16 cellular contexts compared by ENCODE assay signal in the genomic region with DNA sequence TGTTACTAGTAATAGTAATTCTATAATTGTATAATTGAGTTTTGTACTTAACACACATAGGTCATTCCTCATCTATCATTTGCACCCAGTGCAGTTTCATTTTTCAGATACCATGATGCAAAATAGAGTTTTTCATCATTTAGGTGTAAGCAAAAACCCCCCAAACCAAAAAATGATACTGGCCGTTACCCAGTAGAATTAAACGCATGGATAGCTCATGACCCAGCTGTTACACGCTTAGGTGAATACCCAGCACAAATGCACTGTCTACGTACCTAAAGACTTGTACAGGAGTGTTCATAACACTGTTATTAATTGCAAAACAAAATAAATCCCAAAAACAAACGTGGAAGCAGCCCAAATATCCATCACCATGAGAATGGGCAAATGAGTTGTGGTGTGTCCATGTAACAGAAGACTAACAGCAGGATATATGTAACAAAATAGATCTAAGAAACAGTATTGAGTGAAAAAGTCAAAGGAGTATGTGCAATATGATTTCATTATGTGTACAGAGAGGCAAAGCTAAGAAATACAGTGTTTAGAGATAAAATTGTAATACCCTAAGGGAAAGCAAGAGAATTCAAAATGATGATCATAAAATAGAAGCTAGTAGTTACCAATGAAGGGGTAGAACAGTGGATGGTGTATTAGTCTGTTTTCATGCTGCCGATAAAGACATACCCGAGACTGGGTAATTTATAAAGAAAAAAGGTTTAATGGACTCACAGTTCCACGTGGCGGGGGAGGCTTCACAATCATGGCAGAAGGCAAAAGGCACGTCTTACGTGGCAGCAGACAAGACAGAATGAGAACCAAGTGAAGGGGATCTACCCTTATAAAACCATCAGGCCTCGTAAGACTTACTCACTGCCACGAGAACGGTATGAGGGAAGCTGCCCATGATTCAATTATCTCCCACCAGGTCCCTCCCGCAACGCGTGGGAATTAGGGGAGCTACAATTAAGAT. TPM values are rescaled to one million over a fixed set of nuclear protein-coding genes. Genes with fewer than 3 reads are reported as not detected.
DNase-seq lines count a peak whose midpoint lies in the region; ATAC-seq and TF ChIP-seq lines count a peak whose summit lies in the region.
"Had no signal": no experiment of that assay in that cellular context is flagged by ENCODE, and none has a peak within 500 bp of the region (broad histone marks: within the 10 kb centered on the region; RNA-seq: fewer than 3 reads in every experiment).

No MANE protein-coding gene starts in this region.

- CTCF ChIA-PET in activated B cell treated with CpG ODN at 0.5 μM for 24 hours (lab: Charles Lee): interaction anchor here (0.9 kb wide), 1 partner anchor 700 kb away, joined by 5 read pairs; no protein-coding TSS in a partner anchor
- CTCF ChIA-PET in activated CD8-positive, alpha-beta T cell treated with anti-CD3 and anti-CD28 coated beads, Interleukin-2, amount 10 ng/mL, durations not matched to agents 7 days and 5 days (lab: Charles Lee): interaction anchor here (1.3 kb wide), 1 partner anchor 12 kb away, joined by 5 read pairs; no protein-coding TSS in a partner anchor

- DNase-seq in ELF-1 (ENCODE audit: low read depth, low spot score) (peak; percentile 1), activated B cell treated with CpG ODN at 0.5 μM for 24 hours (no peak), left lobe of liver (ENCODE audit: low spot score) (peak; percentile 14), NAMALWA (ENCODE audit: low spot score) (no peak), mucosa of descending colon (no peak), COLO668 (lab: John Stamatoyannopoulos, UW; ENCODE audit: unreplicated experiment) (no peak)
- DNase-seq in activated CD8-positive, alpha-beta T cell treated with anti-CD3 and anti-CD28 coated beads, Interleukin-2, amount 10 ng/mL, durations not matched to agents 7 days and 5 days: no peak
- DNase-seq: CD8-positive, alpha-beta memory T cell; HCEC 1CT; NCI-H146; NCI-H226; NCI-H526; NK-92 treated with Interleukin-12 subunit alpha and Interleukin-12 subunit beta, amount 100 ng/mL, for 24 hours; PC-3 had no signal

- H3K4me1 Mint-ChIP-seq in activated B cell treated with CpG ODN at 0.5 μM for 24 hours: no peaks in the 10 kb centered on the region
- peaks cover 2% of the 10 kb centered on the region for H3K4me1 Mint-ChIP-seq in activated CD8-positive, alpha-beta T cell treated with anti-CD3 and anti-CD28 coated beads, Interleukin-2, amount 10 ng/mL, durations not matched to agents 7 days and 5 days (ENCODE audit: low read depth)
- H3K4me1 Mint-ChIP-seq: CD8-positive, alpha-beta memory T cell had no signal

- no peaks in the 10 kb centered on the region for H3K4me1 ChIP-seq in mucosa of descending colon (ENCODE audit: low read depth)
- H3K4me1 ChIP-seq: BLaER1 had no signal

- no peaks in the 10 kb centered on the region for H3K27me3 Mint-ChIP-seq in activated B cell treated with CpG ODN at 0.5 μM for 24 hours
- H3K27me3 Mint-ChIP-seq in activated CD8-positive, alpha-beta T cell treated with anti-CD3 and anti-CD28 coated beads, Interleukin-2, amount 10 ng/mL, durations not matched to agents 7 days and 5 days (ENCODE audit: low read depth): no peaks in the 10 kb centered on the region
- H3K27me3 Mint-ChIP-seq: CD8-positive, alpha-beta memory T cell had no signal

- no peaks in the 10 kb centered on the region for H3K9me3 Mint-ChIP-seq in activated B cell treated with CpG ODN at 0.5 μM for 24 hours
- H3K9me3 Mint-ChIP-seq in activated CD8-positive, alpha-beta T cell treated with anti-CD3 and anti-CD28 coated beads, Interleukin-2, amount 10 ng/mL, durations not matched to agents 7 days and 5 days (ENCODE audit: insufficient read depth): no peaks in the 10 kb centered on the region
- H3K9me3 Mint-ChIP-seq: CD8-positive, alpha-beta memory T cell had no signal

- H3K36me3 ChIP-seq in mucosa of descending colon (ENCODE audit: low read depth): no peaks in the 10 kb centered on the region

- TF ChIP-seq CTCF in activated B cell treated with CpG ODN at 0.5 μM for 24 hours (IDR thresholded peaks at IDR 0.05) (no peak), mucosa of descending colon (IDR thresholded peaks at IDR 0.05) (no peak)

- peaks cover 30% of the 10 kb centered on the region for H3K36me3 Mint-ChIP-seq in activated B cell treated with CpG ODN at 0.5 μM for 24 hours (ENCODE audit: low read depth)
- H3K36me3 Mint-ChIP-seq in activated CD8-positive, alpha-beta T cell treated with anti-CD3 and anti-CD28 coated beads, Interleukin-2, amount 10 ng/mL, durations not matched to agents 7 days and 5 days (ENCODE audit: low read depth): peaks cover 29% of the 10 kb centered on the region

- no peak overlapping the region for H3K4me3 Mint-ChIP-seq in activated B cell treated with CpG ODN at 0.5 μM for 24 hours
- H3K4me3 Mint-ChIP-seq in activated CD8-positive, alpha-beta T cell treated with anti-CD3 and anti-CD28 coated beads, Interleukin-2, amount 10 ng/mL, durations not matched to agents 7 days and 5 days: no peak overlapping the region
- H3K4me3 Mint-ChIP-seq: CD8-positive, alpha-beta memory T cell had no signal

- H3K9me3 ChIP-seq in mucosa of descending colon: no peaks in the 10 kb centered on the region
- H3K9me3 ChIP-seq: BLaER1 had no signal

- no peak overlapping the region for H3K27ac Mint-ChIP-seq in activated B cell treated with CpG ODN at 0.5 μM for 24 hours
- H3K27ac Mint-ChIP-seq in activated CD8-positive, alpha-beta T cell treated with anti-CD3 and anti-CD28 coated beads, Interleukin-2, amount 10 ng/mL, durations not matched to agents 7 days and 5 days: no peak overlapping the region

- POLR2A ChIA-PET in activated B cell treated with CpG ODN at 0.5 μM for 24 hours (lab: Charles Lee): no interaction called here
- POLR2A ChIA-PET in activated CD8-positive, alpha-beta T cell treated with anti-CD3 and anti-CD28 coated beads, Interleukin-2, amount 10 ng/mL, durations not matched to agents 7 days and 5 days (lab: Charles Lee): interaction anchor here (0.7 kb wide), 1 partner anchor 137 kb away, joined by 3 read pairs; a partner anchor contains a TSS

- peak; percentile 59 for ATAC-seq in GM18502 (IDR thresholded peaks at IDR 0.05; ENCODE audit: poor library complexity, unreplicated experiment)
- peak; percentile 21 for ATAC-seq in activated B cell treated with CpG ODN at 0.5 μM for 24 hours (ENCODE audit: low read depth)
- ATAC-seq in left lobe of liver: no peak
- no peak for ATAC-seq in activated CD8-positive, alpha-beta T cell treated with anti-CD3 and anti-CD28 coated beads, Interleukin-2, amount 10 ng/mL, durations not matched to agents 7 days and 5 days
- no peak for ATAC-seq in mucosa of descending colon
- ATAC-seq: PC-3 had no signal

- intact Hi-C loops in activated B cell treated with CpG ODN at 0.5 μM for 24 hours (cut with micrococcal nuclease): no loop called here
- intact Hi-C loops in mucosa of descending colon (cut with DNase I, micrococcal nuclease): no loop called here

- H3K4me3 ChIP-seq in mucosa of descending colon: no peak overlapping the region
- H3K4me3 ChIP-seq: BLaER1 had no signal

RNA-seq across cellular contexts. Expression of a gene that starts 49.8 kb away (rescaled TPM):
- total RNA-seq in activated B cell treated with CpG ODN at 0.5 μM for 24 hours (6.2 TPM in 2 replicates), left lobe of liver (1.4 TPM), mucosa of descending colon (1 to 10 TPM; 2.4 to 6.4 (median 3.9) TPM)
- total RNA-seq in activated CD8-positive, alpha-beta T cell treated with anti-CD3 and anti-CD28 coated beads, Interleukin-2, amount 10 ng/mL, durations not matched to agents 7 days and 5 days: 1 to 10 TPM; 7.2 to 7.8 TPM

Comparison
In these comparisons a context has a peak if more than half of its experiments do, and no peak if none do; other contexts are left out.
1. DNase-seq: peak in ELF-1 (single experiment) and left lobe of liver (single experiment); none in activated B cell treated with CpG ODN at 0.5 μM for 24 hours (single experiment), NAMALWA (single experiment), activated CD8-positive, alpha-beta T cell treated with anti-CD3 and anti-CD28 coated beads, Interleukin-2, amount 10 ng/mL, durations not matched to agents 7 days and 5 days (single experiment), mucosa of descending colon (0 of 3) and COLO668 (single experiment).
2. ATAC-seq: peak in GM18502 (single experiment) and activated B cell treated with CpG ODN at 0.5 μM for 24 hours (single experiment); none in left lobe of liver (single experiment), activated CD8-positive, alpha-beta T cell treated with anti-CD3 and anti-CD28 coated beads, Interleukin-2, amount 10 ng/mL, durations not matched to agents 7 days and 5 days (single experiment) and mucosa of descending colon (single experiment).